19 cellular contexts compared by ENCODE assay signal in genomic region chr4:7980036-7980435, GRCh38. TPM values are rescaled to one million over a fixed set of nuclear protein-coding genes. Genes with fewer than 3 reads are reported as not detected.
A peak's percentile ranks its signal among the peaks of the same experiment; 100 is the strongest.
DNase-seq lines count a peak whose midpoint lies in the region; ATAC-seq and TF ChIP-seq lines count a peak whose summit lies in the region.
"Had no signal": no experiment of that assay in that cellular context is flagged by ENCODE, and none has a peak within 500 bp of the region (broad histone marks: within the 10 kb centered on the region; RNA-seq: fewer than 3 reads in every experiment).

No MANE protein-coding gene starts in this region.

- peak; percentile 44 for DNase-seq in GM23248
- DNase-seq in PC-3: peak; percentile 55
- no peak for DNase-seq in endodermal cell
- no peak for DNase-seq in gastrocnemius medialis
- DNase-seq in stimulated activated CD4-positive, alpha-beta T cell treated with anti-CD3 and anti-CD28 coated beads, Interleukin-15, amount 100 ng/mL, for 24 hours: no peak
- no peak for DNase-seq in brain microvascular endothelial cell
- DNase-seq: activated CD4-positive, alpha-beta T cell treated with anti-CD3 and anti-CD28 coated beads, Interleukin-2, amount 50 U/mL, for 48 hours; activated CD4-positive, CD25-positive, alpha-beta regulatory T cell; adrenal gland; DMS 273 treated with DMSO at 0.1 percent for 48 hours; HFFc6; NCI-H2081 treated with DMSO at 0.1 percent for 48 hours; posterior cingulate gyrus; RPMI8226; sigmoid colon; T1000 had no signal

- peaks cover 20% of the 10 kb centered on the region for H3K4me1 Mint-ChIP-seq in endodermal cell

- H2AFZ ChIP-seq in GM23248 (no peak overlapping the region), PC-3 (ENCODE audit: low read length) (no peak overlapping the region)

- H3K4me3 ChIP-seq in GM23248 (no peak overlapping the region), PC-3 (ENCODE audit: low read length) (no peak overlapping the region), endodermal cell (ENCODE audit: low read length) (no peak overlapping the region), gastrocnemius medialis (no peak overlapping the region), brain microvascular endothelial cell (ENCODE audit: low read depth, low read length) (no peak overlapping the region)
- H3K4me3 ChIP-seq: adrenal gland, sigmoid colon, vagina had no signal

- in situ Hi-C loops in GM23248 (cut with MboI) (loop anchor here (10.0 kb wide), 1 partner anchor 175 kb away; no protein-coding TSS in a partner anchor), gastrocnemius medialis (cut with MboI; ENCODE audit: low sequenced_read_pairs in 4 of 4) (loop anchor here in 1 of 4 donors (25.0 kb wide), 1 partner anchor 168 kb away; no protein-coding TSS in a partner anchor), brain microvascular endothelial cell (cut with HindIII; ENCODE audit: low pct_ligation_motif_present, low sequenced_read_pairs) (no loop called here)

- no peak for TF ChIP-seq POLR2A in gastrocnemius medialis (IDR thresholded peaks at IDR 0.05)

- H3K4me3 Mint-ChIP-seq in endodermal cell: no peak overlapping the region
- H3K4me3 Mint-ChIP-seq: HFFc6 had no signal

- no peaks in the 10 kb centered on the region for H3K9me2 ChIP-seq in GM23248 (ENCODE audit: insufficient read depth)
- no peaks in the 10 kb centered on the region for H3K9me2 ChIP-seq in PC-3 (replicated peaks; ENCODE audit: low read length)

- H3K36me3 Mint-ChIP-seq in endodermal cell (ENCODE audit: low read depth): no peaks in the 10 kb centered on the region

- H3K36me3 ChIP-seq in GM23248 (ENCODE audit: low read depth) (no peaks in the 10 kb centered on the region), PC-3 (ENCODE audit: low read depth, low read length) (no peaks in the 10 kb centered on the region), endodermal cell (ENCODE audit: control insufficient read depth, insufficient read depth, low read length) (no peaks in the 10 kb centered on the region), gastrocnemius medialis (peaks cover 0 to 67% of the 10 kb centered on the region in 2 donors), brain microvascular endothelial cell (replicated peaks) (no peaks in the 10 kb centered on the region)
- H3K36me3 ChIP-seq: adrenal gland, sigmoid colon, vagina had no signal

- CTCF ChIA-PET in PC-3 (lab: Charles Lee): no interaction called here

- no TSS peak for BruUV-seq in PC-3 (replicated peaks; lab: Mats Ljungman, UMichigan)

- 0 out of 2 replicates have a peak, but pooled peaks cover 7% of the 10 kb centered on the region for H3F3A ChIP-seq in GM23248 (ENCODE audit: insufficient read depth)
- H3F3A ChIP-seq in PC-3 (ENCODE audit: low read length, unreplicated experiment): no peaks in the 10 kb centered on the region

- H3K9me3 ChIP-seq in GM23248 (ENCODE audit: low read depth): no peaks in the 10 kb centered on the region
- no peaks in the 10 kb centered on the region for H3K9me3 ChIP-seq in PC-3 (ENCODE audit: low read length)
- H3K9me3 ChIP-seq in endodermal cell (ENCODE audit: control insufficient read depth, low read length): no peaks in the 10 kb centered on the region
- H3K9me3 ChIP-seq in gastrocnemius medialis: no peaks in the 10 kb centered on the region
- H3K9me3 ChIP-seq: adrenal gland, sigmoid colon, vagina had no signal

- POLR2A ChIA-PET in PC-3 (lab: Charles Lee; ENCODE audit: unreplicated experiment): no interaction called here

- no peaks in the 10 kb centered on the region for H3K27me3 Mint-ChIP-seq in endodermal cell (ENCODE audit: insufficient read depth)

- H3K4me2 ChIP-seq in GM23248 (ENCODE audit: unreplicated experiment) (no peak overlapping the region), PC-3 (ENCODE audit: low read length) (no peak overlapping the region)

- TF ChIP-seq CTCF in PC-3 (conservative IDR thresholded peaks at IDR 0.05; ENCODE audit: low read depth, low read length) (no peak), endodermal cell (conservative IDR thresholded peaks at IDR 0.05) (no peak), gastrocnemius medialis (IDR thresholded peaks at IDR 0.05 in 4 of 5, conservative IDR thresholded peaks at IDR 0.05 in 1 of 5) (no peak), brain microvascular endothelial cell (IDR thresholded peaks at IDR 0.05; ENCODE audit: low read depth, low read length, missing control alignments) (no peak)

- intact Hi-C loops in PC-3 (cut with micrococcal nuclease) (no loop called here), gastrocnemius medialis (cut with DNase I; ENCODE audit: low total_unique reads) (no loop called here)

- WGBS in GM23248 (ENCODE audit: low coverage in 1 of 2, low lambda C conversion rate in 2 of 2, missing lambda C conversion rate in 2 of 2), 2 experiments: 62 to 65% methylated on average over 2 of the region's 2 CpGs
- WGBS in endodermal cell (ENCODE audit: insufficient coverage in 1 of 2, insufficient read length in 1 of 2), 2 experiments: 89% methylated on average over 2 of the region's 2 CpGs; no CpG with 5 or more reads in 1 of the 2 experiments

- H3K27ac Mint-ChIP-seq in endodermal cell: peak overlapping the region; percentile 82
- H3K27ac Mint-ChIP-seq: HFFc6 had no signal

- H3K9ac ChIP-seq in GM23248 (no peak overlapping the region), PC-3 (ENCODE audit: low read length) (no peak overlapping the region), endodermal cell (ENCODE audit: extremely low read depth, low read length, poor library complexity, severe bottlenecking) (no peak overlapping the region)

- H3K4me1 ChIP-seq in GM23248 (ENCODE audit: insufficient read depth) (peaks cover 24% of the 10 kb centered on the region), PC-3 (ENCODE audit: insufficient read depth, low read length) (peaks cover 27% of the 10 kb centered on the region), endodermal cell (ENCODE audit: control insufficient read depth, insufficient read depth, low read length) (peaks cover 6% of the 10 kb centered on the region), gastrocnemius medialis (no peaks in the 10 kb centered on the region)
- H3K4me1 ChIP-seq: adrenal gland had no signal

- no peaks in the 10 kb centered on the region for H4K20me1 ChIP-seq in GM23248 (ENCODE audit: insufficient read depth)
- H4K20me1 ChIP-seq in PC-3 (ENCODE audit: low read length): no peaks in the 10 kb centered on the region

- peaks cover 9% of the 10 kb centered on the region for H3K9me3 Mint-ChIP-seq in endodermal cell
- H3K9me3 Mint-ChIP-seq: HFFc6 had no signal

- ATAC-seq in PC-3 (no peak; the same call in 1 of the 2 replicates), gastrocnemius medialis (no peak), GM19395 (IDR thresholded peaks at IDR 0.05; ENCODE audit: unreplicated experiment) (no peak)
- ATAC-seq: HepG2 had no signal

- H3K27ac ChIP-seq in GM23248 (no peak overlapping the region), PC-3 (ENCODE audit: low read length) (peak overlapping the region; percentile 90), endodermal cell (ENCODE audit: low read depth, low read length) (no peak overlapping the region), gastrocnemius medialis (peak overlapping the region in 3 of 4 donors; percentile 1 to 14 (median 10)), brain microvascular endothelial cell (no peak overlapping the region)
- H3K27ac ChIP-seq: adrenal gland, vagina had no signal

- H3K79me2 ChIP-seq in GM23248 (ENCODE audit: insufficient read depth) (no peaks in the 10 kb centered on the region), PC-3 (ENCODE audit: low read length) (no peaks in the 10 kb centered on the region)

- H3K27me3 ChIP-seq in GM23248 (replicated peaks; ENCODE audit: insufficient read depth) (no peaks in the 10 kb centered on the region), PC-3 (ENCODE audit: low read length) (no peaks in the 10 kb centered on the region), endodermal cell (ENCODE audit: control insufficient read depth, insufficient read depth, low read length, poor library complexity, severe bottlenecking) (no peaks in the 10 kb centered on the region), gastrocnemius medialis (no peaks in the 10 kb centered on the region), brain microvascular endothelial cell (replicated peaks) (no peaks in the 10 kb centered on the region)
- H3K27me3 ChIP-seq: adrenal gland, sigmoid colon, vagina had no signal

RNA-seq across cellular contexts. Expression of gene AFAP1, which starts 40.4 kb away (rescaled TPM):
- 103 and 152 TPM in 2 replicates for total RNA-seq in GM23248 (2014; rRNA removed; shearing (Covaris generic))
- polyA plus RNA-seq in GM23248 (2016; fragmentation: Nextera tagmentation; extraction: Ambion mirVana): 52.0 and 54.4 TPM in 2 replicates
- total RNA-seq in PC-3 (2014; rRNA removed): 42.1 and 51.4 TPM in 2 replicates
- total RNA-seq in endodermal cell: 10 to 100 TPM; 18.2 to 22.5 TPM
- 24.1 TPM for polyA plus RNA-seq in endodermal cell (2013, experiment 1 of 2)
- polyA plus RNA-seq in endodermal cell (2013, experiment 2 of 2): 22.7 TPM
- 1 to 10 TPM; 1.5 to 8.6 (median 3.5) TPM for total RNA-seq in gastrocnemius medialis

Comparison
In these comparisons a context has a peak if more than half of its experiments do, and no peak if none do; other contexts are left out.
1. DNase-seq: peak in GM23248 (single experiment) and PC-3 (single experiment); none in endodermal cell (single experiment), gastrocnemius medialis (0 of 2), stimulated activated CD4-positive, alpha-beta T cell treated with anti-CD3 and anti-CD28 coated beads, Interleukin-15, amount 100 ng/mL, for 24 hours (single experiment) and brain microvascular endothelial cell (single experiment).
2. H3K27ac ChIP-seq: peak in PC-3 (single experiment) and gastrocnemius medialis (3 of 4); none in GM23248 (single experiment), endodermal cell (single experiment) and brain microvascular endothelial cell (single experiment).